29 cellular contexts compared by ENCODE assay signal in the genomic region with DNA sequence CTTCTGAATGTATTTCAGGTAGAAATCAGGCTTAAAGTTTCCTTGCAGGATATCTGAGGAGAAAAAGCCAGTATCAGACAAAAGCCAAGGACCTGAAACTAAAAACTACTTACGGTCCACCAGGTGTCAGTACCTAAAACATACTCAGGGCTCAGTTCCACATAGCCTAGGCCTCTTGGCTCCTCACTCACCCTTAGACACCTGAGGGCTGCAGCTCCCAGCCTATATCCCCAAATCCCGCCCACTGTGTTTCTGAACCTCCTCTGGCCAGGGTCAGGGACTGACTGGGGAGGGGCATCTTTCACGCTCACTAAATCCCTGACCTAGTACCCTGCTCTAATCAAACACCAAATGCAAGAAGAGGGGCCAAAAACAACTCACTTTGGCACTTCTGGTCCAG. TPM values are rescaled to one million over a fixed set of nuclear protein-coding genes. Genes with fewer than 3 reads are reported as not detected.
"Had no signal": no experiment of that assay in that cellular context is flagged by ENCODE, and none has a peak within 500 bp of the region (broad histone marks: within the 10 kb centered on the region; RNA-seq: fewer than 3 reads in every experiment).

No MANE protein-coding gene starts in this region.

- H3K4me3 ChIP-seq: breast epithelium, gastrocnemius medialis, right lobe of liver, skin epidermis, thoracic aorta, uterus had no signal

- H3K27me3 Mint-ChIP-seq: activated T-cell treated with anti-CD3 and anti-CD28 coated beads, Interleukin-2, amount 50 U/mL, for 24 hours; stimulated activated naive CD8-positive, alpha-beta T cell treated with anti-CD3 and anti-CD28 coated beads, Interleukin-15, Interleukin-2, amounts not matched to agents 100 ng/mL and 50 ng/mL, for 24 hours had no signal

- H3K36me3 ChIP-seq: uterus had no signal

- H3K4me3 Mint-ChIP-seq: activated T-cell treated with anti-CD3 and anti-CD28 coated beads, Interleukin-2, amount 50 U/mL, for 24 hours; nephron; stimulated activated naive CD8-positive, alpha-beta T cell treated with anti-CD3 and anti-CD28 coated beads, Interleukin-15, Interleukin-2, amounts not matched to agents 100 ng/mL and 50 ng/mL, for 24 hours; T-helper 2 cell treated with Interferon-gamma antibody and Interleukin-4, amounts not matched to agents 5 μg/mL and 100 μg/mL, for 36 hours had no signal

- H3K27me3 ChIP-seq: breast epithelium, gastrocnemius medialis, right lobe of liver, uterus had no signal

- ATAC-seq: gastrocnemius medialis had no signal

- H3K9me3 ChIP-seq: breast epithelium, gastrocnemius medialis, right lobe of liver, thoracic aorta, uterus had no signal

- H3K4me1 Mint-ChIP-seq: nephron had no signal

- H3K9me3 Mint-ChIP-seq: activated T-cell treated with anti-CD3 and anti-CD28 coated beads, Interleukin-2, amount 50 U/mL, for 24 hours; nephron; stimulated activated naive CD8-positive, alpha-beta T cell treated with anti-CD3 and anti-CD28 coated beads, Interleukin-15, Interleukin-2, amounts not matched to agents 100 ng/mL and 50 ng/mL, for 24 hours; T-helper 2 cell treated with Interferon-gamma antibody and Interleukin-4, amounts not matched to agents 5 μg/mL and 100 μg/mL, for 36 hours had no signal

- H3K27ac Mint-ChIP-seq: activated T-cell treated with anti-CD3 and anti-CD28 coated beads, Interleukin-2, amount 50 U/mL, for 24 hours; nephron; stimulated activated naive CD8-positive, alpha-beta T cell treated with anti-CD3 and anti-CD28 coated beads, Interleukin-15, Interleukin-2, amounts not matched to agents 100 ng/mL and 50 ng/mL, for 24 hours had no signal

- H3K4me1 ChIP-seq: breast epithelium, uterus had no signal

- DNase-seq: activated CD4-positive, alpha-beta T cell treated with anti-CD3 and anti-CD28 coated beads for 48 hours; activated CD4-positive, alpha-beta T cell treated with anti-CD3 and anti-CD28 coated beads, Interleukin-2, amount 50 U/mL, for 48 hours; activated CD8-positive, alpha-beta memory T cell treated with anti-CD3 and anti-CD28 coated beads, Interleukin-2, amount 50 U/mL, for 48 hours; activated gamma-delta T cell; activated naive CD4-positive, alpha-beta T cell treated with anti-CD3 and anti-CD28 coated beads, Interleukin-2, amount 50 U/mL, for 16 hours; activated T-cell treated with anti-CD3 and anti-CD28 coated beads, Interleukin-2, amount 50 U/mL, for 24 hours; effector CD8-positive, alpha-beta T cell; gastrocnemius medialis; glutamatergic neuron; mammary epithelial cell; right lobe of liver; stimulated activated CD4-positive, alpha-beta T cell treated with anti-CD3 and anti-CD28 coated beads, Interleukin-12 subunit alpha, Interleukin-12 subunit beta, amount 100 ng/mL, for 4 hours; stimulated activated CD4-positive, alpha-beta T cell treated with anti-CD3 and anti-CD28 coated beads, Interleukin-4, amount 100 ng/mL, for 1 hour; T-helper 1 cell; uterus had no signal

- H3K27ac ChIP-seq: breast epithelium, epithelial cell of prostate, right lobe of liver, skin epidermis, thoracic aorta, uterus had no signal

RNA-seq across cellular contexts. Expression of gene SMIM22, which starts 16.1 kb away (rescaled TPM):
- total RNA-seq: dermis microvascular lymphatic vessel endothelial cell, gastrocnemius medialis, osteocyte, posterior vena cava, renal cortical epithelial cell, subcutaneous adipose tissue, thoracic aorta had no signal

RNA-seq across cellular contexts. Expression of gene SEPTIN12, which starts 23.1 kb away (rescaled TPM):
- total RNA-seq: breast epithelium, dermis microvascular lymphatic vessel endothelial cell, gastrocnemius medialis, liver, mammary epithelial cell, mucosa of gallbladder, osteocyte, posterior vena cava, renal cortical epithelial cell, right lobe of liver, subcutaneous adipose tissue, thoracic aorta, uterus had no signal
- polyA plus RNA-seq: liver, mammary epithelial cell had no signal
